1 cellular context compared by ENCODE assay signal in the genomic region with DNA sequence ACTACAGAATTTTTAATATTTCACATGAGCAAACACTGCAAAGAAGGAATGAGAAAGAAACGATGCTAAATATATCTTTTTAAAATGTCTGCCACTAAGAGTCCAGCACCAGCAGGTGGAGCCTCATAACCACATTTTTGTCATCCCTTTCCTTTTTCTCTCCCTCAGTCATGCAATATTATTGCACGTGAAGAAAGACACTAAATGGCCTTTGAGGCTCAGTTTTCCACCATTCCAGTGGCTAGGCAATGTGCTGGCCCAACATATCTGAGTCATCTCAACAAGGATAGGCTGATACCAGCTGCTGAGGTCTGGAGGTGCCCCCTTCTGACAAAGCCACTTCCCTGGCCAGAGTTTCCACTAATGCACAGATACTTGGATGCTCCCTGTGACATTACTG.
A peak's percentile ranks its signal among the peaks of the same experiment; 100 is the strongest.
TF ChIP-seq lines count a peak whose summit lies in the region.

No MANE protein-coding gene starts in this region.

TF ChIP-seq in IMR-90, 13 proteins besides CTCF, POLR2A, EP300 and RAD21:
- TF ChIP-seq MXI1 (IDR thresholded peaks at IDR 0.05; ENCODE audit: borderline replicate concordance, low read depth, low read length) (no peak), CEBPB (IDR thresholded peaks at IDR 0.05; ENCODE audit: low read depth, low read length) (peak; percentile 62; the same call in 1 of the 2 replicates), MAFK (IDR thresholded peaks at IDR 0.05; ENCODE audit: low read depth, low read length) (no peak), MAZ (IDR thresholded peaks at IDR 0.05; ENCODE audit: borderline replicate concordance, low read depth, low read length) (no peak), FOS (IDR thresholded peaks at IDR 0.05; ENCODE audit: low read depth, low read length) (no peak), SMC3 (IDR thresholded peaks at IDR 0.05; ENCODE audit: low read depth, low read length) (peak; percentile 46), RCOR1 (IDR thresholded peaks at IDR 0.05; ENCODE audit: insufficient replicate concordance, low read length) (no peak), RFX5 (IDR thresholded peaks at IDR 0.05; ENCODE audit: low read depth, low read length) (no peak), BHLHE40 (IDR thresholded peaks at IDR 0.05; ENCODE audit: low read depth, low read length) (peak; percentile 80), NFE2L2 (IDR thresholded peaks at IDR 0.05; ENCODE audit: low read depth, low read length) (no peak), CHD1 (IDR thresholded peaks at IDR 0.05; ENCODE audit: low read depth, low read length) (no peak)
- TF ChIP-seq, protein P1, sequence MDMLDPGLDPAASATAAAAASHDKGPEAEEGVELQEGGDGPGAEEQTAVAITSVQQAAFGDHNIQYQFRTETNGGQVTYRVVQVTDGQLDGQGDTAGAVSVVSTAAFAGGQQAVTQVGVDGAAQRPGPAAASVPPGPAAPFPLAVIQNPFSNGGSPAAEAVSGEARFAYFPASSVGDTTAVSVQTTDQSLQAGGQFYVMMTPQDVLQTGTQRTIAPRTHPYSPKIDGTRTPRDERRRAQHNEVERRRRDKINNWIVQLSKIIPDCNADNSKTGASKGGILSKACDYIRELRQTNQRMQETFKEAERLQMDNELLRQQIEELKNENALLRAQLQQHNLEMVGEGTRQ (IDR thresholded peaks at IDR 0.05; ENCODE audit: low read depth, low read length): no peak
- TF ChIP-seq, protein P2, sequence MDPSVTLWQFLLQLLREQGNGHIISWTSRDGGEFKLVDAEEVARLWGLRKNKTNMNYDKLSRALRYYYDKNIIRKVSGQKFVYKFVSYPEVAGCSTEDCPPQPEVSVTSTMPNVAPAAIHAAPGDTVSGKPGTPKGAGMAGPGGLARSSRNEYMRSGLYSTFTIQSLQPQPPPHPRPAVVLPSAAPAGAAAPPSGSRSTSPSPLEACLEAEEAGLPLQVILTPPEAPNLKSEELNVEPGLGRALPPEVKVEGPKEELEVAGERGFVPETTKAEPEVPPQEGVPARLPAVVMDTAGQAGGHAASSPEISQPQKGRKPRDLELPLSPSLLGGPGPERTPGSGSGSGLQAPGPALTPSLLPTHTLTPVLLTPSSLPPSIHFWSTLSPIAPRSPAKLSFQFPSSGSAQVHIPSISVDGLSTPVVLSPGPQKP (IDR thresholded peaks at IDR 0.05; ENCODE audit: borderline replicate concordance, low read depth, low read length): no peak
